In the genomic region with DNA sequence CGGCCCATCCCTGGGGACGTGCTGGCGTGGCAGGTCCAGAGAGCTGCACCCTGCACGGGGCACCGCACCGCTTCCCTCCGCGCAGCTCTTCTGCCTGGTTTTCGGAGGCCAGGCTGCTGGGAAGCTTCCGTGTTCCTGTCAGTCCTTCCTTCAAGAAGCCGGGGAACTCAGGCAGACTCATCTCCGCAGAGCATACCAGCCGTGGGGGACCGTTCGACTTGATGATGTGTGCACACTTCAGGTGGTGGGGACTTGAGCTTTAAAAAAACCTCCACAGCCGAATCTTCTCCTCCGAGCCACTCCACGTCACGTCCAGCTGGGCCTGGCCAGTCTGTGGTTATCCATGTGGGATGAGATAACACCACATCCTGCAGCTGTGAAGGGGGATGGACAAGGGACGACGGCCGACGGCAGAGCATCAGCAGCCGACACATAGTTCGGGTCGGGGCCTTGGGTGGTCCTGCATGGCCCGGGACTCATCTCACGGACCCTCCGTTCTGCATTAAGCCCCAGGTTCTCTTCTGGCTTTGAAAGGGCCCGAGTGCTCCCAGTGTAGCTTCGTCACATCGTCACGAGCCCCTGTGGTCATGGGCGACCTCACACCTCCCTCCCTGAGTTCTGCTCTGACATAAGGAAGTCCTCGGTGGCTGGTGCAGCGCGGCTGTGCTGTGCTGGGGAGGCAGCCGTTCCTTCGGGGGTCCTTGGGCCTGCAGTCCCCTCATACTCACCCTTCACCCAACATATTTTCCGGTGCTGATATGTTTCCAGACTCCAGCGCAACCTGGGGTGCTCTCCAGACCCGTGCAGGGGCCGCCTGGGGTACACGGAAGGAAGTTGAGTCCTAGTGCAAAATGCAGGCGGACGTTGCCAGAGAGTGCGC, we compare ENCODE assay signal across 19 cellular contexts. TPM values are rescaled to one million over a fixed set of nuclear protein-coding genes. Genes with fewer than 3 reads are reported as not detected.
DNase-seq lines count a peak whose midpoint lies in the region; ATAC-seq and TF ChIP-seq lines count a peak whose summit lies in the region.
"Had no signal": no experiment of that assay in that cellular context is flagged by ENCODE, and none has a peak within 500 bp of the region (broad histone marks: within the 10 kb centered on the region; RNA-seq: fewer than 3 reads in every experiment).

No MANE protein-coding gene starts in this region.

- H3K27me3 Mint-ChIP-seq in natural killer cell treated with Interleukin-12 subunit alpha and Interleukin-12 subunit beta and Interleukin-15 and Interleukin-18, amount 100 ng/mL, for 72 hours = no peaks in the 10 kb centered on the region
- H3K27me3 Mint-ChIP-seq: CD4-positive, alpha-beta memory T cell had no signal

- DNase-seq in NCI-H345 treated with DMSO at 0.1 percent for 48 hours (lab: John Stamatoyannopoulos, UW; ENCODE audit: unreplicated experiment) (peak; percentile 6), NCI-H345 (lab: John Stamatoyannopoulos, UW) (no peak), Peyer's patch (peak in 2 of 3 donors; percentile 43 to 48), epidermal melanocyte (ENCODE audit: insufficient read length, low spot score) (peak; percentile 12), spleen (peak; percentile 71), ureter (ENCODE audit: low spot score) (no peak)
- no peak for DNase-seq in natural killer cell treated with Interleukin-12 subunit alpha and Interleukin-12 subunit beta and Interleukin-15 and Interleukin-18, amount 100 ng/mL, for 72 hours (ENCODE audit: low spot score)
- DNase-seq: CD4-positive, alpha-beta memory T cell; DMS79; KG1; NCI-H1092 treated with DMSO at 0.1 percent for 48 hours; NCI-H2107; NCI-H446; NCI-H69; OCI-M1 had no signal

- no peak for TF ChIP-seq POLR2A in Peyer's patch (IDR thresholded peaks at IDR 0.05)
- TF ChIP-seq POLR2A in spleen (IDR thresholded peaks at IDR 0.05) = no peak

- H3K4me3 ChIP-seq in Peyer's patch = no peak overlapping the region
- H3K4me3 ChIP-seq in spleen = no peak overlapping the region

- H3K27ac ChIP-seq in Peyer's patch (no peak overlapping the region), spleen (no peak overlapping the region)

- H3K27me3 ChIP-seq in Peyer's patch (no peaks in the 10 kb centered on the region), spleen (replicated peaks in 1 of 7) (peaks cover 0 to 15% (median 5%) of the 10 kb centered on the region in 7 donors)

- H3K4me1 ChIP-seq in Peyer's patch (peaks cover 0 to 31% (median 10%) of the 10 kb centered on the region in 4 donors), spleen (peaks cover 7 to 33% (median 29%) of the 10 kb centered on the region in 6 donors)

- TF ChIP-seq CTCF in Peyer's patch (IDR thresholded peaks at IDR 0.05) = no peak
- no peak for TF ChIP-seq CTCF in spleen (IDR thresholded peaks at IDR 0.05 in 8 of 11, conservative IDR thresholded peaks at IDR 0.05 in 3 of 11)

- peaks cover 9% of the 10 kb centered on the region for H3K36me3 Mint-ChIP-seq in natural killer cell treated with Interleukin-12 subunit alpha and Interleukin-12 subunit beta and Interleukin-15 and Interleukin-18, amount 100 ng/mL, for 72 hours

- no peak for ATAC-seq in natural killer cell treated with Interleukin-12 subunit alpha and Interleukin-12 subunit beta and Interleukin-15 and Interleukin-18, amount 100 ng/mL, for 72 hours
- ATAC-seq in HG03354 (IDR thresholded peaks at IDR 0.05; ENCODE audit: poor library complexity, severe bottlenecking, unreplicated experiment) = no peak

- no peak overlapping the region for H3K27ac Mint-ChIP-seq in natural killer cell treated with Interleukin-12 subunit alpha and Interleukin-12 subunit beta and Interleukin-15 and Interleukin-18, amount 100 ng/mL, for 72 hours

- 93 to 96% (median 95%) methylated on average over 40 to 47 of the region's 47 CpGs for WGBS in spleen, 5 donors

- H3K9me3 Mint-ChIP-seq in natural killer cell treated with Interleukin-12 subunit alpha and Interleukin-12 subunit beta and Interleukin-15 and Interleukin-18, amount 100 ng/mL, for 72 hours = no peaks in the 10 kb centered on the region

- H3K4me3 Mint-ChIP-seq in natural killer cell treated with Interleukin-12 subunit alpha and Interleukin-12 subunit beta and Interleukin-15 and Interleukin-18, amount 100 ng/mL, for 72 hours = no peak overlapping the region

- intact Hi-C loops in spleen (cut with DNase I; ENCODE audit: low total_unique reads) = no loop called here

- peaks cover 0 to 33% (median 0%) of the 10 kb centered on the region in 3 donors for H3K36me3 ChIP-seq in Peyer's patch
- H3K36me3 ChIP-seq in spleen = peaks cover 0 to 68% (median 33%) of the 10 kb centered on the region in 6 donors

- H3K4me1 Mint-ChIP-seq in natural killer cell treated with Interleukin-12 subunit alpha and Interleukin-12 subunit beta and Interleukin-15 and Interleukin-18, amount 100 ng/mL, for 72 hours (ENCODE audit: low read depth in 2 of 2) = peaks cover 12 to 13% of the 10 kb centered on the region in 2 donors

- no peaks in the 10 kb centered on the region for H3K9me3 ChIP-seq in Peyer's patch
- no peaks in the 10 kb centered on the region for H3K9me3 ChIP-seq in spleen

RNA-seq across cellular contexts. Expression of a gene that starts 4.5 kb away (rescaled TPM):
- 1 to 10 TPM in 2 of 4 donors, not detected in 2; 1.6 to 9.9 TPM for total RNA-seq in Peyer's patch
- total RNA-seq in spleen = 10 to 100 TPM in 3 of 7 donors, 1 to 10 TPM in 4; 3.1 to 40.7 (median 9.3) TPM
- under 1 TPM in 2 of 3 donors, not detected in 1; 0.11 to 0.61 TPM for polyA plus RNA-seq in spleen
- total RNA-seq in ureter = 0.73 TPM
- 1 to 10 TPM; 1.8 to 2.4 TPM for total RNA-seq in natural killer cell treated with Interleukin-12 subunit alpha and Interleukin-12 subunit beta and Interleukin-15 and Interleukin-18, amount 100 ng/mL, for 72 hours
- total RNA-seq: A172; CD4-positive, alpha-beta memory T cell; H4 had no signal
- polyA plus RNA-seq: BJ; CD4-positive, alpha-beta memory T cell had no signal

RNA-seq across cellular contexts. Expression of a gene that starts 45.3 kb away (rescaled TPM):
- total RNA-seq in Peyer's patch = 10 to 100 TPM; 33.8 to 74.1 (median 44.1) TPM
- 10 to 100 TPM; 19.0 to 86.4 (median 46.1) TPM for total RNA-seq in spleen
- polyA plus RNA-seq in spleen = 10 to 100 TPM in 2 of 3 donors, 1 to 10 TPM in 1; 8.4 to 26.1 (median 14.3) TPM
- 37.9 TPM for total RNA-seq in ureter
- 10 to 100 TPM; 42.1 to 68.6 TPM for total RNA-seq in natural killer cell treated with Interleukin-12 subunit alpha and Interleukin-12 subunit beta and Interleukin-15 and Interleukin-18, amount 100 ng/mL, for 72 hours

Comparison
In these comparisons a context has a peak if more than half of its experiments do, and no peak if none do; other contexts are left out.
1. DNase-seq: peak in NCI-H345 treated with DMSO at 0.1 percent for 48 hours (single experiment), Peyer's patch (2 of 3), epidermal melanocyte (single experiment) and spleen (single experiment); none in NCI-H345 (single experiment), ureter (single experiment) and natural killer cell treated with Interleukin-12 subunit alpha and Interleukin-12 subunit beta and Interleukin-15 and Interleukin-18, amount 100 ng/mL, for 72 hours (single experiment).